1 cellular context compared by ENCODE assay signal in genomic region chr5:140647042-140647341, GRCh38.
TF ChIP-seq lines count a peak whose summit lies in the region.

No MANE protein-coding gene starts in this region.

TF ChIP-seq in HCT116, 20 proteins besides CTCF, POLR2A, EP300 and RAD21 (continued from another document):
- TF ChIP-seq ZBTB33 (IDR thresholded peaks at IDR 0.05; ENCODE audit: extremely low read depth, insufficient replicate concordance, low read length) (no peak), ZNF274 (IDR thresholded peaks at IDR 0.05; ENCODE audit: low read depth, low read length) (no peak), YY1 (IDR thresholded peaks at IDR 0.05; ENCODE audit: extremely low read depth, insufficient replicate concordance, low read depth, low read length) (no peak), EZH2phosphoT487 (IDR thresholded peaks at IDR 0.05; ENCODE audit: borderline replicate concordance) (no peak), JUND (IDR thresholded peaks at IDR 0.05) (no peak), ELF1 (IDR thresholded peaks at IDR 0.05; ENCODE audit: borderline replicate concordance, low read depth) (no peak), POLR2AphosphoS5 (IDR thresholded peaks at IDR 0.05; ENCODE audit: low read depth, low read length) (no peak), SP1 (IDR thresholded peaks at IDR 0.05; ENCODE audit: low read depth) (no peak), MAX (IDR thresholded peaks at IDR 0.05) (no peak), ATF3 (IDR thresholded peaks at IDR 0.05) (no peak)
